In the genomic region with DNA sequence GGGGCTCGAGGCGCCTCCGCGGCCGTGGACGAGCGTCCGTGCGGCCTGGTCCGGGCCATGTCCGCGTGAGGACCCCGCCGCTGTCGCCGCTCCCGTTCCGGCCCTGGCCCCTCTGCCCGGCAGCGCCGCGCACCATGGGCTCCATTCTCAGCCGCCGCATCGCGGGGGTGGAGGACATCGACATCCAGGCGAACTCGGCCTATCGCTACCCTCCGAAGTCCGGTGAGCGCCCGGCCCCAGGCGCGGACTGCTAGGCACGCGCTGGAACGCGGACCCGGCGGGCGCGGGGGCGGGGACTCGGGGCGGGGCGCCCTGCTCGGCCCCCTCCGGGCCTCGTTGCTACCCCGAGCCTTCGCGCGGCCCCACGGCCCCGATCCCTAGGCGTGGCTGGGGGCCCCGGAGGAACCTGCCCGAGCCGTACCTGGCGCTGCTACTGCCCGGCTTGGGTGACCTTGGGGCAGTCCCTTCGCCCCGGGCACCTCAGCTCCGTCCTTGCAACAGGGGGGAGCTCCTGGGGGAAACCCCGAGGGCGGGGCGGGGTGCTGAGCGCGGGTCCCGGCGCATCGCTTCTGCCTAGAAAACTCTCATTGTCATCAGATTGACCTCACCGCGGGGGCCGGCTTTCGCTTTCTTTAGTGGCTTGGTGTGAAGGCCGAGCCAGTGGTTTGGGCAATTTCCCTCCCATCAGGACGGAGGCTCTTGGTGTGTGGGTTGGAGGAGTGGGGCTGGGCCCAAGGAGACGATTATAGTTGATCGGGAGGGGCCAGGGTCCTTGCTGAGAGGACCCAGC, we compare ENCODE assay signal across 8 cellular contexts. TPM values are rescaled to one million over a fixed set of nuclear protein-coding genes. Genes with fewer than 3 reads are reported as not detected.
DNase-seq lines count a peak whose midpoint lies in the region; ATAC-seq and TF ChIP-seq lines count a peak whose summit lies in the region.

No MANE protein-coding gene starts in this region.

- no peaks in the 10 kb centered on the region for H3K9me3 Mint-ChIP-seq in activated CD4-positive, alpha-beta T cell treated with anti-CD3 and anti-CD28 coated beads, Interleukin-2, amount 10 ng/mL, durations not matched to agents 24 days and 14 days

- H3K4me3 Mint-ChIP-seq in activated CD4-positive, alpha-beta T cell treated with anti-CD3 and anti-CD28 coated beads, Interleukin-2, amount 10 ng/mL, durations not matched to agents 24 days and 14 days = peak overlapping the region; percentile 98

- ATAC-seq in GM21786 (IDR thresholded peaks at IDR 0.05; ENCODE audit: unreplicated experiment) (peak; percentile 51), lung (ENCODE audit: insufficient read depth, low FRiP score) (peak; percentile 28)

- peak; percentile 90 for DNase-seq in GM06990 (ENCODE audit: extremely low read depth, insufficient read length)
- peak; percentile 40 for DNase-seq in LHCN-M2 (ENCODE audit: low read depth)
- DNase-seq in activated CD4-positive, alpha-beta T cell treated with anti-CD3 and anti-CD28 coated beads, Interleukin-2, amount 10 ng/mL, durations not matched to agents 24 days and 14 days = peak; percentile 93
- peak; percentile 33 to 71 for DNase-seq in dermis microvascular lymphatic vessel endothelial cell (ENCODE audit: low read depth in 2 of 2)
- DNase-seq in lung (ENCODE audit: low spot score) = peak; percentile 78
- peak; percentile 46 for DNase-seq in stimulated activated CD8-positive, alpha-beta memory T cell treated with anti-CD3 and anti-CD28 coated beads, Interleukin-12 subunit alpha, Interleukin-12 subunit beta, amount 100 ng/mL, for 1 hour (ENCODE audit: low read depth)
- DNase-seq in H4 (ENCODE audit: low spot score) = no peak

- 0 to 1% methylated on average over 66 to 82 of the region's 82 CpGs for WGBS in lung, 2 donors

- H3K9me3 ChIP-seq in lung (ENCODE audit: control insufficient read depth in 2 of 2, insufficient read depth in 1 of 2, low read length in 1 of 2) = no peaks in the 10 kb centered on the region

- H3K4me3 ChIP-seq in GM06990 (replicated peaks; ENCODE audit: low read depth, low read length) (peak overlapping the region; percentile 93), lung (peak overlapping the region; percentile 94)

- intact Hi-C loops in activated CD4-positive, alpha-beta T cell treated with anti-CD3 and anti-CD28 coated beads, Interleukin-2, amount 10 ng/mL, durations not matched to agents 24 days and 14 days (cut with micrococcal nuclease) = loop anchor here (1.0 kb wide), 1 partner anchor 9 kb away; no protein-coding TSS in a partner anchor

- H3K27me3 ChIP-seq in GM06990 (replicated peaks; ENCODE audit: control insufficient read depth, insufficient read depth, low read length) (no peaks in the 10 kb centered on the region), lung (ENCODE audit: control insufficient read depth, insufficient read depth) (no peaks in the 10 kb centered on the region)

- peak overlapping the region; percentile 98 to 99 for H3K27ac ChIP-seq in lung (ENCODE audit: low read depth in 1 of 2, low read length in 1 of 2)

- H3K4me1 ChIP-seq in lung (ENCODE audit: control insufficient read depth in 2 of 2, insufficient read depth in 2 of 2, low read length in 2 of 2) = peaks cover 11 to 12% of the 10 kb centered on the region in 2 donors

- peak overlapping the region; percentile 90 for H3K27ac Mint-ChIP-seq in activated CD4-positive, alpha-beta T cell treated with anti-CD3 and anti-CD28 coated beads, Interleukin-2, amount 10 ng/mL, durations not matched to agents 24 days and 14 days

- no peak for TF ChIP-seq CTCF in GM06990 (IDR thresholded peaks at IDR 0.05; ENCODE audit: insufficient read depth, low read length, poor library complexity, severe bottlenecking)
- TF ChIP-seq CTCF in lung (IDR thresholded peaks at IDR 0.05; ENCODE audit: control extremely low read depth, extremely low read depth) = no peak

- peaks cover 23% of the 10 kb centered on the region for H3K36me3 Mint-ChIP-seq in activated CD4-positive, alpha-beta T cell treated with anti-CD3 and anti-CD28 coated beads, Interleukin-2, amount 10 ng/mL, durations not matched to agents 24 days and 14 days (ENCODE audit: low read depth)

- peaks cover 2% of the 10 kb centered on the region; the same call in 1 of the 2 replicates for H3K36me3 ChIP-seq in GM06990 (ENCODE audit: control insufficient read depth, insufficient read depth, low read length)
- no peaks in the 10 kb centered on the region for H3K36me3 ChIP-seq in lung (ENCODE audit: control insufficient read depth in 2 of 2, insufficient read depth in 2 of 2, low read length in 2 of 2)

- no peaks in the 10 kb centered on the region for H3K27me3 Mint-ChIP-seq in activated CD4-positive, alpha-beta T cell treated with anti-CD3 and anti-CD28 coated beads, Interleukin-2, amount 10 ng/mL, durations not matched to agents 24 days and 14 days

- peaks cover 34% of the 10 kb centered on the region for H3K4me1 Mint-ChIP-seq in activated CD4-positive, alpha-beta T cell treated with anti-CD3 and anti-CD28 coated beads, Interleukin-2, amount 10 ng/mL, durations not matched to agents 24 days and 14 days

RNA-seq across cellular contexts. Expression of a gene that starts 0.4 kb away (rescaled TPM):
- total RNA-seq in LHCN-M2 (2014; rRNA removed) = 25.5 and 26.6 TPM in 2 replicates
- polyA plus RNA-seq in LHCN-M2 (2012) = 26.1 TPM
- 103 and 108 TPM in 2 replicates for total RNA-seq in activated CD4-positive, alpha-beta T cell treated with anti-CD3 and anti-CD28 coated beads, Interleukin-2, amount 10 ng/mL, durations not matched to agents 24 days and 14 days
- total RNA-seq in dermis microvascular lymphatic vessel endothelial cell = 14.2 and 22.6 TPM in 2 replicates
- total RNA-seq in lung = 100 to 1,000 TPM in 1 of 2 donors, 10 to 100 TPM in 1; 55.7 to 112 TPM
- polyA plus RNA-seq in lung = 10 to 100 TPM; 29.5 to 38.2 TPM
- 15.4 and 16.1 TPM in 2 replicates for total RNA-seq in H4 (2014; rRNA removed; shearing (Covaris generic))

RNA-seq across cellular contexts. Expression of a gene that starts 10.3 kb away (rescaled TPM):
- total RNA-seq in LHCN-M2 (2014; rRNA removed) (4.5 and 7.7 TPM in 2 replicates), dermis microvascular lymphatic vessel endothelial cell (3.1 and 5.4 TPM in 2 replicates), lung (10 to 100 TPM in 1 of 2 donors, 1 to 10 TPM in 1; 6.6 to 38.5 TPM)
- polyA plus RNA-seq in LHCN-M2 (2012) = 13.8 TPM
- total RNA-seq in activated CD4-positive, alpha-beta T cell treated with anti-CD3 and anti-CD28 coated beads, Interleukin-2, amount 10 ng/mL, durations not matched to agents 24 days and 14 days = 17.2 and 20.5 TPM in 2 replicates
- 10 to 100 TPM; 20.2 to 43.2 TPM for polyA plus RNA-seq in lung
- 2.2 and 2.5 TPM in 2 replicates for total RNA-seq in H4 (2014; rRNA removed; shearing (Covaris generic))
